In genomic region chr3:124115279-124115678, GRCh38 we compare ENCODE assay signal across 21 cellular contexts.
A peak's percentile ranks its signal among the peaks of the same experiment; 100 is the strongest.
DNase-seq lines count a peak whose midpoint lies in the region; FAIRE-seq and TF ChIP-seq lines count a peak whose summit lies in the region.
"Had no signal": no experiment of that assay in that cellular context is flagged by ENCODE, and none has a peak within 500 bp of the region (broad histone marks: within the 10 kb centered on the region; RNA-seq: fewer than 3 reads in every experiment).

No MANE protein-coding gene starts in this region.

- H3K27ac ChIP-seq in right atrium auricular region = peak overlapping the region; percentile 28 to 45
- no peak overlapping the region for H3K27ac ChIP-seq in CD8-positive, alpha-beta memory T cell (ENCODE audit: low read depth, low read length)
- H3K27ac ChIP-seq: gastroesophageal sphincter had no signal

- peak overlapping the region; percentile 27 for H3K4me2 ChIP-seq in skeletal muscle satellite cell (ENCODE audit: low read length)

- H3K4me1 ChIP-seq in adipocyte (ENCODE audit: control insufficient read depth, insufficient read depth, low read length) (peaks cover 43% of the 10 kb centered on the region), right atrium auricular region (peaks cover 0 to 50% of the 10 kb centered on the region in 2 donors), skeletal muscle satellite cell (ENCODE audit: control insufficient read depth, insufficient read depth, low read length) (peaks cover 38% of the 10 kb centered on the region)
- H3K4me1 ChIP-seq in CD8-positive, alpha-beta memory T cell (ENCODE audit: insufficient read depth, low read length) = no peaks in the 10 kb centered on the region

- DNase-seq in GM12865 (ENCODE audit: low read depth) (peak; percentile 20), adipocyte (ENCODE audit: low read depth) (no peak), right atrium auricular region (ENCODE audit: low spot score) (no peak), HTR-8/SVneo (ENCODE audit: insufficient read length, low spot score) (no peak)
- DNase-seq in CD8-positive, alpha-beta memory T cell = no peak
- no peak for DNase-seq in activated CD4-positive, alpha-beta T cell treated with anti-CD3 and anti-CD28 coated beads for 1 hour
- DNase-seq in activated CD8-positive, alpha-beta memory T cell treated with anti-CD3 and anti-CD28 coated beads, Interleukin-2, amount 50 U/mL, for 4 hours = no peak
- DNase-seq: activated CD4-positive, alpha-beta T cell treated with anti-CD3 and anti-CD28 coated beads, Interleukin-2, amount 10 ng/mL, durations not matched to agents 7 days and 5 days; effector CD8-positive, alpha-beta T cell; erythroblast; Kasumi-1; NCI-H1105; NCI-H446 treated with DMSO at 0.1 percent for 48 hours; stimulated activated CD4-positive, alpha-beta T cell treated with anti-CD3 and anti-CD28 coated beads, Interleukin-4, amount 100 ng/mL, for 1 hour; stimulated activated naive CD4-positive, alpha-beta T cell treated with Interleukin-2 at 50 U/mL for 16 hours had no signal

- CTCF ChIA-PET in CD8-positive, alpha-beta memory T cell (lab: Charles Lee) = no interaction called here

- POLR2A ChIA-PET in CD8-positive, alpha-beta memory T cell (lab: Charles Lee) = no interaction called here

- peaks cover 0 to 6% (median 2%) of the 10 kb centered on the region in 5 donors for H3K9me3 Mint-ChIP-seq in CD8-positive, alpha-beta memory T cell
- H3K9me3 Mint-ChIP-seq: activated CD4-positive, alpha-beta T cell treated with anti-CD3 and anti-CD28 coated beads, Interleukin-2, amount 10 ng/mL, durations not matched to agents 7 days and 5 days; activated T-helper 2 cell treated with anti-CD3 and anti-CD28 coated beads, Interferon-gamma antibody, Interleukin-2, Interleukin-4, amounts not matched to agents 10 μg/mL and 5 μg/mL and 100 μg/mL, durations not matched to agents 14 hours and 24 hours and 36 hours had no signal

- no peak overlapping the region for H3K27ac Mint-ChIP-seq in CD8-positive, alpha-beta memory T cell
- H3K27ac Mint-ChIP-seq: activated CD4-positive, alpha-beta T cell treated with anti-CD3 and anti-CD28 coated beads, Interleukin-2, amount 10 ng/mL, durations not matched to agents 7 days and 5 days; activated naive CD8-positive, alpha-beta T cell; activated T-helper 2 cell treated with anti-CD3 and anti-CD28 coated beads, Interferon-gamma antibody, Interleukin-2, Interleukin-4, amounts not matched to agents 10 μg/mL and 5 μg/mL and 100 μg/mL, durations not matched to agents 14 hours and 24 hours and 36 hours had no signal

- peaks cover 10 to 35% of the 10 kb centered on the region in 2 donors for H3K27me3 Mint-ChIP-seq in CD8-positive, alpha-beta memory T cell

- no peak overlapping the region for H3K9ac ChIP-seq in adipocyte (ENCODE audit: low read length)
- no peak overlapping the region for H3K9ac ChIP-seq in skeletal muscle satellite cell (ENCODE audit: low read depth, low read length)
- H3K9ac ChIP-seq: BLaER1 treated with 17β-estradiol and CSF1 and Interleukin-3, amounts not matched to agents 10 nM and 100 nM had no signal

- TF ChIP-seq CTCF in GM12865 (IDR thresholded peaks at IDR 0.05; ENCODE audit: insufficient read depth, low read depth, low read length, missing control alignments) (no peak), right atrium auricular region (IDR thresholded peaks at IDR 0.05) (no peak)

- H3K4me3 Mint-ChIP-seq in CD8-positive, alpha-beta memory T cell = no peak overlapping the region
- H3K4me3 Mint-ChIP-seq: activated CD4-positive, alpha-beta T cell treated with anti-CD3 and anti-CD28 coated beads, Interleukin-2, amount 10 ng/mL, durations not matched to agents 7 days and 5 days; activated naive CD8-positive, alpha-beta T cell had no signal

- no peaks in the 10 kb centered on the region for H3K36me3 ChIP-seq in adipocyte (ENCODE audit: control insufficient read depth, insufficient read depth, low read length, severe bottlenecking)
- H3K36me3 ChIP-seq in right atrium auricular region = no peaks in the 10 kb centered on the region
- H3K36me3 ChIP-seq in skeletal muscle satellite cell (ENCODE audit: insufficient read depth, low read length) = no peaks in the 10 kb centered on the region
- H3K36me3 ChIP-seq in CD8-positive, alpha-beta memory T cell (ENCODE audit: insufficient read depth, low read length) = no peaks in the 10 kb centered on the region
- H3K36me3 ChIP-seq: BLaER1 treated with 17β-estradiol and CSF1 and Interleukin-3, amounts not matched to agents 10 nM and 100 nM; gastroesophageal sphincter; tibial nerve had no signal

- no peaks in the 10 kb centered on the region for H3K4me1 Mint-ChIP-seq in CD8-positive, alpha-beta memory T cell
- H3K4me1 Mint-ChIP-seq: activated CD4-positive, alpha-beta T cell treated with anti-CD3 and anti-CD28 coated beads, Interleukin-2, amount 10 ng/mL, durations not matched to agents 7 days and 5 days had no signal

- FAIRE-seq in HTR-8/SVneo (lab: Jason Lieb, UNC) = no peak

- no peaks in the 10 kb centered on the region for H3K27me3 ChIP-seq in adipocyte (replicated peaks; ENCODE audit: control insufficient read depth, insufficient read depth, low read length)
- H3K27me3 ChIP-seq in right atrium auricular region = no peaks in the 10 kb centered on the region
- no peaks in the 10 kb centered on the region for H3K27me3 ChIP-seq in skeletal muscle satellite cell (ENCODE audit: control insufficient read depth, insufficient read depth, low read length)
- no peaks in the 10 kb centered on the region for H3K27me3 ChIP-seq in CD8-positive, alpha-beta memory T cell (ENCODE audit: insufficient read depth, low read length, poor library complexity, severe bottlenecking)
- H3K27me3 ChIP-seq: BLaER1 treated with 17β-estradiol and CSF1 and Interleukin-3, amounts not matched to agents 10 nM and 100 nM; gastroesophageal sphincter; tibial nerve had no signal

- H3K4me3 ChIP-seq in GM12865 (ENCODE audit: low read depth, low read length) (no peak overlapping the region), adipocyte (ENCODE audit: low read length) (peak overlapping the region; percentile 45), right atrium auricular region (no peak overlapping the region), skeletal muscle satellite cell (ENCODE audit: low read length) (no peak overlapping the region)
- no peak overlapping the region for H3K4me3 ChIP-seq in CD8-positive, alpha-beta memory T cell (ENCODE audit: low read length)
- H3K4me3 ChIP-seq: BLaER1 treated with 17β-estradiol and CSF1 and Interleukin-3, amounts not matched to agents 10 nM and 100 nM; gastroesophageal sphincter; tibial nerve had no signal

- H3K9me3 ChIP-seq in adipocyte (ENCODE audit: control insufficient read depth, low read length) = no peaks in the 10 kb centered on the region
- no peaks in the 10 kb centered on the region for H3K9me3 ChIP-seq in right atrium auricular region
- no peaks in the 10 kb centered on the region for H3K9me3 ChIP-seq in skeletal muscle satellite cell (replicated peaks; ENCODE audit: low read length)
- no peaks in the 10 kb centered on the region for H3K9me3 ChIP-seq in CD8-positive, alpha-beta memory T cell (ENCODE audit: low read length)
- H3K9me3 ChIP-seq: gastroesophageal sphincter, tibial nerve had no signal

- H3K36me3 Mint-ChIP-seq in CD8-positive, alpha-beta memory T cell = no peaks in the 10 kb centered on the region
- H3K36me3 Mint-ChIP-seq: activated naive CD8-positive, alpha-beta T cell had no signal
